Comparison of ENCODE assay signal across 8 cellular contexts in genomic region chr2:232696609-232697058, GRCh38. TPM values are rescaled to one million over a fixed set of nuclear protein-coding genes. Genes with fewer than 3 reads are reported as not detected.
DNase-seq lines count a peak whose midpoint lies in the region; ATAC-seq and TF ChIP-seq lines count a peak whose summit lies in the region.

No MANE protein-coding gene starts in this region.

- ATAC-seq in GM18502 (IDR thresholded peaks at IDR 0.05; ENCODE audit: poor library complexity, unreplicated experiment): no peak

- no peak for TF ChIP-seq CTCF in H9 (conservative IDR thresholded peaks at IDR 0.05)
- TF ChIP-seq CTCF in right atrium auricular region (IDR thresholded peaks at IDR 0.05): no peak
- TF ChIP-seq CTCF in smooth muscle cell (IDR thresholded peaks at IDR 0.05; ENCODE audit: borderline replicate concordance, insufficient read depth, poor library complexity, severe bottlenecking): no peak

- CTCF ChIA-PET in activated CD4-positive, alpha-beta memory T cell treated with anti-CD3 and anti-CD28 coated beads for 36 hours (lab: Charles Lee): interaction anchor here (0.8 kb wide), 1 partner anchor 86 kb away, joined by 3 read pairs; no protein-coding TSS in a partner anchor

- no peak overlapping the region for H3T11ph ChIP-seq in H9 (ENCODE audit: low read length)

- no peaks in the 10 kb centered on the region for H3F3A ChIP-seq in smooth muscle cell (ENCODE audit: low read depth)

- H3K4me3 Mint-ChIP-seq in H9: peak overlapping the region; percentile 93 to 97
- peak overlapping the region; percentile 89 for H3K4me3 Mint-ChIP-seq in activated CD4-positive, alpha-beta memory T cell treated with anti-CD3 and anti-CD28 coated beads for 36 hours

- H3K4ac ChIP-seq in H9 (ENCODE audit: low read depth, low read length): no peak overlapping the region

- no peaks in the 10 kb centered on the region for H3K9me3 ChIP-seq in H9 (ENCODE audit: control insufficient read depth, low read depth, low read length)
- no peaks in the 10 kb centered on the region for H3K9me3 ChIP-seq in right atrium auricular region
- H3K9me3 ChIP-seq in smooth muscle cell (replicated peaks; ENCODE audit: low read depth): no peaks in the 10 kb centered on the region

- WGBS in H9 (ENCODE audit: extremely low coverage, insufficient read length, low lambda C conversion rate): no CpG with 5 or more reads among the region's 10 CpGs
- 52% methylated on average over 10 of the region's 10 CpGs for whole genome bisulfite sequencing in smooth muscle cell (ENCODE audit: low lambda C conversion rate)

- no peak overlapping the region for H2BK5ac ChIP-seq in H9 (ENCODE audit: insufficient read length, low read length)

- H3K4me1 Mint-ChIP-seq in H9: peaks cover 29 to 32% of the 10 kb centered on the region in 2 experiments
- H3K4me1 Mint-ChIP-seq in activated CD4-positive, alpha-beta memory T cell treated with anti-CD3 and anti-CD28 coated beads for 36 hours (ENCODE audit: low read depth): peaks cover 34% of the 10 kb centered on the region

- H3K4me3 ChIP-seq in right atrium auricular region: peak overlapping the region; percentile 80 to 93
- peak overlapping the region; percentile 97 for H3K4me3 ChIP-seq in smooth muscle cell

- POLR2A ChIA-PET in activated CD4-positive, alpha-beta memory T cell treated with anti-CD3 and anti-CD28 coated beads for 36 hours (lab: Charles Lee): interaction anchor here (1.0 kb wide), 1 partner anchor 15 kb away, joined by 3 read pairs; no protein-coding TSS in a partner anchor

- no peak overlapping the region for H4K91ac ChIP-seq in H9 (ENCODE audit: insufficient read length, low read depth, low read length)

- intact Hi-C loops in activated CD4-positive, alpha-beta memory T cell treated with anti-CD3 and anti-CD28 coated beads for 36 hours (cut with micrococcal nuclease): loop anchor here (1.0 to 5.0 kb wide), 2 partner anchors 146 to 556 kb away; partner anchors contain the start of genes ATG16L1, EIF4E2 and TIGD1

- no peak overlapping the region for H4K5ac ChIP-seq in H9 (ENCODE audit: insufficient read length, low read depth, low read length)

- no peaks in the 10 kb centered on the region; a peak in 2 of 5 replicates for H3K9me3 Mint-ChIP-seq in H9
- peaks cover 6% of the 10 kb centered on the region for H3K9me3 Mint-ChIP-seq in activated CD4-positive, alpha-beta memory T cell treated with anti-CD3 and anti-CD28 coated beads for 36 hours

- H3K27me3 Mint-ChIP-seq in H9 (ENCODE audit: low read depth): no peaks in the 10 kb centered on the region
- no peaks in the 10 kb centered on the region for H3K27me3 Mint-ChIP-seq in activated CD4-positive, alpha-beta memory T cell treated with anti-CD3 and anti-CD28 coated beads for 36 hours

- H2BK20ac ChIP-seq in H9 (ENCODE audit: low read depth, low read length, poor library complexity, severe bottlenecking): no peak overlapping the region

- H3K36me3 Mint-ChIP-seq in H9 (ENCODE audit: insufficient read depth in 1 of 3, low read depth in 3 of 3): peaks cover 4 to 11% (median 5%) of the 10 kb centered on the region in 3 experiments; a peak in 2 of 7 replicates
- peaks cover 14% of the 10 kb centered on the region for H3K36me3 Mint-ChIP-seq in activated CD4-positive, alpha-beta memory T cell treated with anti-CD3 and anti-CD28 coated beads for 36 hours

- H3K18ac ChIP-seq in H9 (ENCODE audit: insufficient read length, low read depth, low read length): no peak overlapping the region

- H3K27me3 ChIP-seq in H9 (ENCODE audit: insufficient read depth, low read length) (no peaks in the 10 kb centered on the region), right atrium auricular region (no peaks in the 10 kb centered on the region), smooth muscle cell (ENCODE audit: low read depth) (no peaks in the 10 kb centered on the region)

- H3K23me2 ChIP-seq in H9 (ENCODE audit: insufficient read length, low read depth, low read length, poor library complexity, severe bottlenecking): peaks cover 3% of the 10 kb centered on the region

- H3K4me1 ChIP-seq in H9 (ENCODE audit: insufficient read depth, low read length) (no peaks in the 10 kb centered on the region; the same call in 1 of the 2 replicates), right atrium auricular region (peaks cover 0 to 36% of the 10 kb centered on the region in 2 donors), smooth muscle cell (ENCODE audit: low read depth) (peaks cover 25% of the 10 kb centered on the region)

- no peak overlapping the region for H3K4me2 ChIP-seq in H9 (ENCODE audit: insufficient read depth, insufficient read length, low read length)
- H3K4me2 ChIP-seq in smooth muscle cell: peak overlapping the region; percentile 93

- no peaks in the 10 kb centered on the region for H3K79me1 ChIP-seq in H9 (ENCODE audit: insufficient read depth, low read depth, low read length, poor library complexity, severe bottlenecking)

- no peak overlapping the region for H2BK12ac ChIP-seq in H9 (ENCODE audit: insufficient read length, low read depth, low read length)

- H2BK15ac ChIP-seq in H9 (ENCODE audit: low read depth, low read length): no peak overlapping the region

- no peak overlapping the region for H3K56ac ChIP-seq in H9 (ENCODE audit: insufficient read length, low read depth, low read length)

- no peak overlapping the region for H3K27ac ChIP-seq in H9 (ENCODE audit: insufficient read length, low read depth, low read length)
- H3K27ac ChIP-seq in right atrium auricular region: peak overlapping the region; percentile 97 to 98
- peak overlapping the region; percentile 94 for H3K27ac ChIP-seq in smooth muscle cell (ENCODE audit: low read depth)

- H3K14ac ChIP-seq in H9 (ENCODE audit: insufficient read depth, low read length): no peak overlapping the region

- H2AK5ac ChIP-seq in H9 (ENCODE audit: insufficient read length, low read length): no peak overlapping the region

- DNase-seq in H9: no peak
- DNase-seq in activated CD4-positive, alpha-beta memory T cell treated with anti-CD3 and anti-CD28 coated beads for 36 hours: no peak
- DNase-seq in right atrium auricular region (ENCODE audit: low spot score): no peak
- DNase-seq in smooth muscle cell (lab: John Stamatoyannopoulos, UW; ENCODE audit: unreplicated experiment): no peak
- no peak for DNase-seq in NCI-H748 (lab: John Stamatoyannopoulos, UW; ENCODE audit: unreplicated experiment)
- DNase-seq in NCI-H146 (lab: John Stamatoyannopoulos, UW): no peak
- no peak for DNase-seq in COLO668 (lab: John Stamatoyannopoulos, UW; ENCODE audit: unreplicated experiment)

- no peaks in the 10 kb centered on the region for H4K20me1 ChIP-seq in H9 (ENCODE audit: control insufficient read depth, insufficient read depth, insufficient read length)
- peaks cover 34% of the 10 kb centered on the region for H4K20me1 ChIP-seq in smooth muscle cell (ENCODE audit: low read depth)

- H2AFZ ChIP-seq in H9 (ENCODE audit: low read length) (no peak overlapping the region), smooth muscle cell (ENCODE audit: low read depth) (peak overlapping the region; percentile 73)

- no peak overlapping the region for H3K23ac ChIP-seq in H9 (ENCODE audit: insufficient read length, low read depth, low read length)

- H3K9ac ChIP-seq in H9 (ENCODE audit: extremely low read depth, insufficient read length, low read length) (no peak overlapping the region), smooth muscle cell (ENCODE audit: low read depth) (no peak overlapping the region)

- H2BK120ac ChIP-seq in H9 (ENCODE audit: low read depth, low read length, poor library complexity, severe bottlenecking): no peak overlapping the region

- H3K27ac Mint-ChIP-seq in H9: peak overlapping the region in 2 of 3 experiments; percentile 52 to 82; a peak in 1 of 7 replicates
- peak overlapping the region; percentile 57 for H3K27ac Mint-ChIP-seq in activated CD4-positive, alpha-beta memory T cell treated with anti-CD3 and anti-CD28 coated beads for 36 hours

- no peak overlapping the region for H4K8ac ChIP-seq in H9 (replicated peaks; ENCODE audit: insufficient read length, low read depth, low read length)

- H3K79me2 ChIP-seq in H9 (ENCODE audit: insufficient read depth, low read length) (peaks cover 23% of the 10 kb centered on the region; the same call in 1 of the 2 replicates), smooth muscle cell (ENCODE audit: low read depth) (peaks cover 42% of the 10 kb centered on the region)

- no peaks in the 10 kb centered on the region for H3K36me3 ChIP-seq in right atrium auricular region
- H3K36me3 ChIP-seq in smooth muscle cell (ENCODE audit: low read depth): no peaks in the 10 kb centered on the region

RNA-seq across cellular contexts. Expression of gene GIGYF2, which starts 0.5 kb away (rescaled TPM):
- total RNA-seq in H9 (2021) (49.4 and 55.3 TPM in 2 replicates), right atrium auricular region (10 to 100 TPM; 48.4 to 57.1 TPM), smooth muscle cell (57.6 and 62.2 TPM in 2 replicates)
- 10 to 100 TPM; 50.0 to 51.4 TPM for total RNA-seq in activated CD4-positive, alpha-beta memory T cell treated with anti-CD3 and anti-CD28 coated beads for 36 hours
- 16.2 and 25.6 TPM in 2 replicates for polyA plus RNA-seq in smooth muscle cell
